Comparison of ENCODE assay signal across 1 cellular context in genomic region chr17:78378225-78379133, GRCh38.
A peak's percentile ranks its signal among the peaks of the same experiment; 100 is the strongest.
TF ChIP-seq lines count a peak whose summit lies in the region.

Gene PGS1, plus strand, starts transcription at chr17:78378649. Its CDS starts 17 bp downstream, at chr17:78378666.

TF ChIP-seq in HEK293, 187 proteins besides CTCF, POLR2A, EP300 and RAD21 (continued from another document and continues in another):
- 0 out of 2 replicates have a peak, but pooled peaks have one; percentile 61 for TF ChIP-seq KLF10 (tag by site-specific recombination; IDR thresholded peaks at IDR 0.05)
- 0 out of 2 replicates have a peak, but pooled peaks have one; percentile 19 for TF ChIP-seq ZNF146 (tag by site-specific recombination; IDR thresholded peaks at IDR 0.05)
- TF ChIP-seq ZNF2 (tag by site-specific recombination; IDR thresholded peaks at IDR 0.05) = 0 out of 2 replicates have a peak, but pooled peaks have one; percentile 71
- TF ChIP-seq GLI2 (tag by site-specific recombination; IDR thresholded peaks at IDR 0.05; ENCODE audit: borderline replicate concordance, low read depth) = no peak
- TF ChIP-seq ZBTB8A (tag by site-specific recombination; IDR thresholded peaks at IDR 0.05) = peak; percentile 60
- no peak for TF ChIP-seq REST (tag by site-specific recombination; IDR thresholded peaks at IDR 0.05)
- 0 out of 2 replicates have a peak, but pooled peaks have one; percentile 45 for TF ChIP-seq ZSCAN23 (tag by site-specific recombination; IDR thresholded peaks at IDR 0.05)
- peak; percentile 38; the same call in 1 of the 2 replicates for TF ChIP-seq ZBTB44 (tag by site-specific recombination; IDR thresholded peaks at IDR 0.05)
- peak; percentile 95 for TF ChIP-seq KLF16 (tag by site-specific recombination; IDR thresholded peaks at IDR 0.05)
- TF ChIP-seq ZNF324 (tag by site-specific recombination; IDR thresholded peaks at IDR 0.05) = peak; percentile 82
- 0 out of 2 replicates have a peak, but pooled peaks have one; percentile 20 for TF ChIP-seq ZNF623 (tag by site-specific recombination; IDR thresholded peaks at IDR 0.05)
- peak; percentile 81 for TF ChIP-seq SP3 (tag by site-specific recombination; IDR thresholded peaks at IDR 0.05)
- no peak for TF ChIP-seq ZNF239 (tag by site-specific recombination; IDR thresholded peaks at IDR 0.05)
- peak; percentile 74 for TF ChIP-seq GLIS1 (tag by site-specific recombination; IDR thresholded peaks at IDR 0.05)
- peak; percentile 74 for TF ChIP-seq ZBTB17 (tag by site-specific recombination; IDR thresholded peaks at IDR 0.05)
- no peak; the same call in 1 of the 2 replicates for TF ChIP-seq ELK4 (IDR thresholded peaks at IDR 0.05; ENCODE audit: borderline replicate concordance, low read depth, low read length)
- peak; percentile 96 for TF ChIP-seq ZBTB26 (tag by site-specific recombination; optimal IDR thresholded peaks at IDR 0.05)
- peak; percentile 20; the same call in 1 of the 2 replicates for TF ChIP-seq SCRT2 (tag by site-specific recombination; IDR thresholded peaks at IDR 0.05)
- TF ChIP-seq ZNF138 (tag by site-specific recombination; IDR thresholded peaks at IDR 0.05; ENCODE audit: borderline replicate concordance) = no peak
- TF ChIP-seq WT1 (tag by site-specific recombination; IDR thresholded peaks at IDR 0.05) = peak; percentile 48
- peak; percentile 79 for TF ChIP-seq ZNF629 (tag by site-specific recombination; IDR thresholded peaks at IDR 0.05)
- TF ChIP-seq ZNF37A (tag by site-specific recombination; IDR thresholded peaks at IDR 0.05) = no peak
- TF ChIP-seq, protein P1, sequence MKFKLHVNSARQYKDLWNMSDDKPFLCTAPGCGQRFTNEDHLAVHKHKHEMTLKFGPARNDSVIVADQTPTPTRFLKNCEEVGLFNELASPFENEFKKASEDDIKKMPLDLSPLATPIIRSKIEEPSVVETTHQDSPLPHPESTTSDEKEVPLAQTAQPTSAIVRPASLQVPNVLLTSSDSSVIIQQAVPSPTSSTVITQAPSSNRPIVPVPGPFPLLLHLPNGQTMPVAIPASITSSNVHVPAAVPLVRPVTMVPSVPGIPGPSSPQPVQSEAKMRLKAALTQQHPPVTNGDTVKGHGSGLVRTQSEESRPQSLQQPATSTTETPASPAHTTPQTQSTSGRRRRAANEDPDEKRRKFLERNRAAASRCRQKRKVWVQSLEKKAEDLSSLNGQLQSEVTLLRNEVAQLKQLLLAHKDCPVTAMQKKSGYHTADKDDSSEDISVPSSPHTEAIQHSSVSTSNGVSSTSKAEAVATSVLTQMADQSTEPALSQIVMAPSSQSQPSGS (tag by site-specific recombination; IDR thresholded peaks at IDR 0.05; ENCODE audit: low read depth) = no peak
- no peak for TF ChIP-seq TCF7L2 (IDR thresholded peaks at IDR 0.05; ENCODE audit: borderline replicate concordance, low read depth, low read length)
- TF ChIP-seq ZNF335 (tag by site-specific recombination; conservative IDR thresholded peaks at IDR 0.05) = peak; percentile 76
- no peak for TF ChIP-seq HOXC10 (CRISPR knock-in tag; IDR thresholded peaks at IDR 0.05)
- no peak for TF ChIP-seq ZNF670 (tag by site-specific recombination; IDR thresholded peaks at IDR 0.05; ENCODE audit: low read depth)
- TF ChIP-seq, protein P2, sequence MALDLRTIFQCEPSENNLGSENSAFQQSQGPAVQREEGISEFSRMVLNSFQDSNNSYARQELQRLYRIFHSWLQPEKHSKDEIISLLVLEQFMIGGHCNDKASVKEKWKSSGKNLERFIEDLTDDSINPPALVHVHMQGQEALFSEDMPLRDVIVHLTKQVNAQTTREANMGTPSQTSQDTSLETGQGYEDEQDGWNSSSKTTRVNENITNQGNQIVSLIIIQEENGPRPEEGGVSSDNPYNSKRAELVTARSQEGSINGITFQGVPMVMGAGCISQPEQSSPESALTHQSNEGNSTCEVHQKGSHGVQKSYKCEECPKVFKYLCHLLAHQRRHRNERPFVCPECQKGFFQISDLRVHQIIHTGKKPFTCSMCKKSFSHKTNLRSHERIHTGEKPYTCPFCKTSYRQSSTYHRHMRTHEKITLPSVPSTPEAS (tag by site-specific recombination; IDR thresholded peaks at IDR 0.05) = no peak
- TF ChIP-seq ZBTB20 (tag by site-specific recombination; IDR thresholded peaks at IDR 0.05) = peak; percentile 32; the same call in 1 of the 2 replicates
- TF ChIP-seq PRDM4 (tag by site-specific recombination; IDR thresholded peaks at IDR 0.05) = 0 out of 2 replicates have a peak, but pooled peaks have one; percentile 17
- peak; percentile 89; the same call in 1 of the 2 replicates for TF ChIP-seq ZBTB7A (tag by site-specific recombination; IDR thresholded peaks at IDR 0.05; ENCODE audit: low read depth)
- 0 out of 2 replicates have a peak, but pooled peaks have one; percentile 17 for TF ChIP-seq TRIM28 (IDR thresholded peaks at IDR 0.05; ENCODE audit: borderline replicate concordance, low read length)
- peak; percentile 76; the same call in 1 of the 2 replicates for TF ChIP-seq ZNF610 (tag by site-specific recombination; IDR thresholded peaks at IDR 0.05; ENCODE audit: borderline replicate concordance)
- no peak for TF ChIP-seq ZNF544 (tag by site-specific recombination; IDR thresholded peaks at IDR 0.05)
- TF ChIP-seq, protein P3, sequence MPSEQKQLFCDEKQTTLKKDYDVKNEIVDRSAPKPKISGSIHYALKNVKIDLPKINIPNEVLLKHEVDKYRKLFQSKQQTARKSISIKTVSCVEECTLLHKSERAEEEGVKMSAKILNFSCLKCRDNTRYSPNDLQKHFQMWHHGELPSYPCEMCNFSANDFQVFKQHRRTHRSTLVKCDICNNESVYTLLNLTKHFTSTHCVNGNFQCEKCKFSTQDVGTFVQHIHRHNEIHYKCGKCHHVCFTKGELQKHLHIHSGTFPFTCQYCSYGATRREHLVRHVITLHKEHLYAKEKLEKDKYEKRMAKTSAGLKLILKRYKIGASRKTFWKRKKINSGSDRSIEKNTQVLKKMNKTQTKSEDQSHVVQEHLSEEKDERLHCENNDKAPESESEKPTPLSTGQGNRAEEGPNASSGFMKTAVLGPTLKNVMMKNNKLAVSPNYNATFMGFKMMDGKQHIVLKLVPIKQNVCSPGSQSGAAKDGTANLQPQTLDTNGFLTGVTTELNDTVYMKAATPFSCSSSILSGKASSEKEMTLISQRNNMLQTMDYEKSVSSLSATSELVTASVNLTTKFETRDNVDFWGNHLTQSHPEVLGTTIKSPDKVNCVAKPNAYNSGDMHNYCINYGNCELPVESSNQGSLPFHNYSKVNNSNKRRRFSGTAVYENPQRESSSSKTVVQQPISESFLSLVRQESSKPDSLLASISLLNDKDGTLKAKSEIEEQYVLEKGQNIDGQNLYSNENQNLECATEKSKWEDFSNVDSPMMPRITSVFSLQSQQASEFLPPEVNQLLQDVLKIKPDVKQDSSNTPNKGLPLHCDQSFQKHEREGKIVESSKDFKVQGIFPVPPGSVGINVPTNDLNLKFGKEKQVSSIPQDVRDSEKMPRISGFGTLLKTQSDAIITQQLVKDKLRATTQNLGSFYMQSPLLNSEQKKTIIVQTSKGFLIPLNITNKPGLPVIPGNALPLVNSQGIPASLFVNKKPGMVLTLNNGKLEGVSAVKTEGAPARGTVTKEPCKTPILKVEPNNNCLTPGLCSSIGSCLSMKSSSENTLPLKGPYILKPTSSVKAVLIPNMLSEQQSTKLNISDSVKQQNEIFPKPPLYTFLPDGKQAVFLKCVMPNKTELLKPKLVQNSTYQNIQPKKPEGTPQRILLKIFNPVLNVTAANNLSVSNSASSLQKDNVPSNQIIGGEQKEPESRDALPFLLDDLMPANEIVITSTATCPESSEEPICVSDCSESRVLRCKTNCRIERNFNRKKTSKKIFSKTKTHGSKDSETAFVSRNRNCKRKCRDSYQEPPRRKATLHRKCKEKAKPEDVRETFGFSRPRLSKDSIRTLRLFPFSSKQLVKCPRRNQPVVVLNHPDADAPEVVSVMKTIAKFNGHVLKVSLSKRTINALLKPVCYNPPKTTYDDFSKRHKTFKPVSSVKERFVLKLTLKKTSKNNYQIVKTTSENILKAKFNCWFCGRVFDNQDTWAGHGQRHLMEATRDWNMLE (tag by site-specific recombination; conservative IDR thresholded peaks at IDR 0.05; ENCODE audit: low read depth) = peak; percentile 47; the same call in 1 of the 2 replicates
- no peak for TF ChIP-seq ZNF341 (tag by site-specific recombination; IDR thresholded peaks at IDR 0.05; ENCODE audit: low read depth)
- peak; percentile 72; the same call in 1 of the 2 replicates for TF ChIP-seq ZNF843 (tag by site-specific recombination; IDR thresholded peaks at IDR 0.05)
